9 cellular contexts compared by ENCODE assay signal in the genomic region with DNA sequence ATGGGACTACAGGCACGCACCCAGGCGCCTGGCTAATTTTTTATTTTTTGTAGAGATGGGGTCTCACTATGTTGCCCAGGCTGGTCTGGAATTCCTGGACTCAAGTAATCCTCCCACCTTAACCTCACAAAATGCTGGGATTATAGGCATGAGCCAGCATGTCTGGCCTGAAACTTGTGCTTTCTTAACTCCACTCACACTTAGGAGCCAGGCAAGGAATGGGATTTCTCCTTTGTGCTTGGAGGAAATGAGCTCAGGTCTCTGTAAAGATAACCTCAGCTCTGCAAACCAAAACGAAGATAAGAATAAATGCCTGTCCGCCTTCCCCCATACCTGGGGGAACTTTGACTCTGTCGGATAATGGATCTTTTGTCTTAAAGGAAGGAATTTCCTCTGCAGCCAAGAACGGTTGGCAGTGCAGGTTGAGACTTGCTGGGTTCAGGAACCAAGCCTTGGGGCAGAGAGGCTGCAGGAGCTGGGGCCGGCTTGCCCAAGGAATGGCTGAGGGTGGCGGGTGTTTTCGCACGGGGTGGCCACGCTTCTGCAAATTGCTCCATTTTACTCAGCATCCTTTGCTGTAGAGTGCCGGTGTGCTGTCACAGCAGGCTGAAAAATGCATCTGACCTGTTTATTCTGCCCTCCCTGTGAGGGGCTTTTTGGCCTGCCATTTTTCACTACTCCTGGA.
DNase-seq lines count a peak whose midpoint lies in the region; ATAC-seq and TF ChIP-seq lines count a peak whose summit lies in the region.
"Had no signal": no experiment of that assay in that cellular context is flagged by ENCODE, and none has a peak within 500 bp of the region (broad histone marks: within the 10 kb centered on the region; RNA-seq: fewer than 3 reads in every experiment).

No MANE protein-coding gene starts in this region.

- 62% methylated on average over 10 of the region's 12 CpGs for WGBS in mesenchymal stem cell

- H3K36me3 ChIP-seq in mesenchymal stem cell (ENCODE audit: control insufficient read depth in 1 of 2, insufficient read depth in 2 of 2, low read depth in 1 of 2, low read length in 2 of 2) = no peaks in the 10 kb centered on the region
- H3K36me3 ChIP-seq: Peyer's patch had no signal

- no peak overlapping the region for H3K27ac ChIP-seq in mesenchymal stem cell (ENCODE audit: low read length, poor library complexity, severe bottlenecking)

- peak; percentile 9 for TF ChIP-seq POLR2A in GM19099 (IDR thresholded peaks at IDR 0.05; ENCODE audit: extremely low read depth, insufficient read length, low read depth)

- H3K4me2 ChIP-seq in mesenchymal stem cell (ENCODE audit: low read length, poor library complexity, severe bottlenecking) = no peak overlapping the region

- H3K36me3 Mint-ChIP-seq in WTC11 = no peaks in the 10 kb centered on the region

- no peaks in the 10 kb centered on the region for H3K79me1 ChIP-seq in mesenchymal stem cell (replicated peaks; ENCODE audit: low read length, poor library complexity, severe bottlenecking)

- no peak overlapping the region for H3K23ac ChIP-seq in mesenchymal stem cell (ENCODE audit: low read length in 2 of 2)

- TF ChIP-seq CTCF in WTC11 (IDR thresholded peaks at IDR 0.05) = no peak

- H3K27ac Mint-ChIP-seq in WTC11 = peak overlapping the region; percentile 95

- H4K91ac ChIP-seq in mesenchymal stem cell (ENCODE audit: low read length) = no peak overlapping the region

- H3K9me3 Mint-ChIP-seq in WTC11 = no peaks in the 10 kb centered on the region

- no peak overlapping the region for H2AFZ ChIP-seq in mesenchymal stem cell (ENCODE audit: low read depth, low read length)

- H2BK120ac ChIP-seq in mesenchymal stem cell (ENCODE audit: low read depth, low read length) = no peak overlapping the region

- peaks cover 0 to 3% of the 10 kb centered on the region in 2 experiments for H3K27me3 ChIP-seq in mesenchymal stem cell (ENCODE audit: control insufficient read depth in 1 of 2, insufficient read depth in 1 of 2, low read length in 2 of 2)
- H3K27me3 ChIP-seq: Peyer's patch had no signal

- H3K14ac ChIP-seq in mesenchymal stem cell (ENCODE audit: low read length in 2 of 2) = no peak overlapping the region

- ATAC-seq in HG02852 (IDR thresholded peaks at IDR 0.05; ENCODE audit: unreplicated experiment) = peak; percentile 73
- peak; percentile 49 for ATAC-seq in WTC11

- H2BK15ac ChIP-seq in mesenchymal stem cell (ENCODE audit: low read depth, poor library complexity, severe bottlenecking) = no peak overlapping the region

- CTCF ChIA-PET in WTC11 (lab: Charles Lee) = interaction anchor here (0.6 to 2.3 kb wide), 19 partner anchors 11 to 689 kb away, joined by 3 to 11 read pairs (median 3); no protein-coding TSS in a partner anchor

- H3K4ac ChIP-seq in mesenchymal stem cell (ENCODE audit: low read depth in 1 of 2, low read length in 2 of 2) = no peak overlapping the region

- H3K4me1 ChIP-seq in mesenchymal stem cell (ENCODE audit: control insufficient read depth, insufficient read depth, low read depth, low read length) = peaks cover 4% of the 10 kb centered on the region

- H2AK5ac ChIP-seq in mesenchymal stem cell (ENCODE audit: low read length, severe bottlenecking) = no peak overlapping the region

- no peak overlapping the region for H3K4me3 Mint-ChIP-seq in WTC11

- peaks cover 47% of the 10 kb centered on the region for H3K4me1 Mint-ChIP-seq in WTC11

- POLR2A ChIA-PET in WTC11 (lab: Charles Lee) = no interaction called here

- no peak overlapping the region for H3K18ac ChIP-seq in mesenchymal stem cell (ENCODE audit: low read depth in 1 of 2, low read length in 2 of 2)

- H3K27me3 Mint-ChIP-seq in WTC11 (ENCODE audit: low read depth) = no peaks in the 10 kb centered on the region

- no peak overlapping the region for H2BK5ac ChIP-seq in mesenchymal stem cell (ENCODE audit: low read depth, low read length, poor library complexity, severe bottlenecking)

- peak overlapping the region; percentile 24 for H3K9ac ChIP-seq in mesenchymal stem cell (ENCODE audit: low read length)

- H2BK12ac ChIP-seq in mesenchymal stem cell (ENCODE audit: low read length in 2 of 2) = no peak overlapping the region

- H3K9me3 ChIP-seq in mesenchymal stem cell (ENCODE audit: control insufficient read depth, low read length) = no peaks in the 10 kb centered on the region
- H3K9me3 ChIP-seq: Peyer's patch had no signal

- H4K8ac ChIP-seq in mesenchymal stem cell (ENCODE audit: low read length) = no peak overlapping the region

- peak; percentile 29 for DNase-seq in WTC11 (ENCODE audit: low spot score)
- DNase-seq in mesenchymal stem cell = no peak
- DNase-seq in SIG-M5 (lab: John Stamatoyannopoulos, UW) = no peak
- no peak for DNase-seq in NCI-H510A treated with DMSO at 0.1 percent for 48 hours (lab: John Stamatoyannopoulos, UW)
- no peak for DNase-seq in NCI-H510A (lab: John Stamatoyannopoulos, UW)
- no peak for DNase-seq in activated effector memory CD4-positive, alpha-beta T cell treated with Interleukin-2 at 50 U/mL for 16 hours

- H3K4me3 ChIP-seq in mesenchymal stem cell (ENCODE audit: insufficient read depth in 1 of 2, low read depth in 1 of 2, low read length in 2 of 2) = no peak overlapping the region
- H3K4me3 ChIP-seq: Peyer's patch had no signal

TF ChIP-seq in WTC11, 78 proteins besides CTCF, POLR2A, EP300 and RAD21:
- TF ChIP-seq SP1 (CRISPR knock-in tag; conservative IDR thresholded peaks at IDR 0.05) (no peak), FOXK1 (CRISPR knock-in tag; IDR thresholded peaks at IDR 0.05) (no peak), ZNF396 (CRISPR knock-in tag; IDR thresholded peaks at IDR 0.05; ENCODE audit: borderline replicate concordance) (no peak), ZNF121 (CRISPR knock-in tag; IDR thresholded peaks at IDR 0.05) (peak; percentile 85), E2F4 (CRISPR knock-in tag; IDR thresholded peaks at IDR 0.05; ENCODE audit: borderline replicate concordance, low read depth) (no peak)
- TF ChIP-seq, protein P1, sequence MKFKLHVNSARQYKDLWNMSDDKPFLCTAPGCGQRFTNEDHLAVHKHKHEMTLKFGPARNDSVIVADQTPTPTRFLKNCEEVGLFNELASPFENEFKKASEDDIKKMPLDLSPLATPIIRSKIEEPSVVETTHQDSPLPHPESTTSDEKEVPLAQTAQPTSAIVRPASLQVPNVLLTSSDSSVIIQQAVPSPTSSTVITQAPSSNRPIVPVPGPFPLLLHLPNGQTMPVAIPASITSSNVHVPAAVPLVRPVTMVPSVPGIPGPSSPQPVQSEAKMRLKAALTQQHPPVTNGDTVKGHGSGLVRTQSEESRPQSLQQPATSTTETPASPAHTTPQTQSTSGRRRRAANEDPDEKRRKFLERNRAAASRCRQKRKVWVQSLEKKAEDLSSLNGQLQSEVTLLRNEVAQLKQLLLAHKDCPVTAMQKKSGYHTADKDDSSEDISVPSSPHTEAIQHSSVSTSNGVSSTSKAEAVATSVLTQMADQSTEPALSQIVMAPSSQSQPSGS (CRISPR knock-in tag; IDR thresholded peaks at IDR 0.05; ENCODE audit: borderline replicate concordance, low read depth) = no peak
